In the genomic region with DNA sequence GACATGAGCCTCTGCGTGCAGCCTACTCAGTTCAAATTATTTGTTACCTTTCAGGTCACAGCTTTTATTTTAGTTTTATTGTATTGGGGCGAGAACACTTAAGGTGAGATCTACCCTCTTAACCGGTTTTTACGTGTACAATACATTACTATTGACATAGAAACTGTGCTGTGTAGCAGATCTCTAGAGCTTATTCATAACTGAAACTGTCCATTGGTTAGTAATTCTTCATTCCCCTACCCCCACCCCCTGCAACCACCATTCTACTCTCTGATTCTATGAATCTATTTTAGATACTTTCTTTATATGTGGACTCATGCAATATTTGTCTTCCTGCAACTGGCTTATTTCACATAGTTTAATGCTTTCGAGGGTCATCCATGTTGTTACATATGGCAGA, we compare ENCODE assay signal across 5 cellular contexts.
"Had no signal": no experiment of that assay in that cellular context is flagged by ENCODE, and none has a peak within 500 bp of the region (broad histone marks: within the 10 kb centered on the region; RNA-seq: fewer than 3 reads in every experiment).

No MANE protein-coding gene starts in this region.

- H3K27ac Mint-ChIP-seq: GM23338, H9 had no signal

- H2AFZ ChIP-seq: GM23338 had no signal

- H3K9me3 Mint-ChIP-seq: GM23338, H9 had no signal

- H3K4me3 ChIP-seq: GM23338, K562 had no signal

- H3K4me2 ChIP-seq: GM23338 had no signal

- ATAC-seq: GM23338, K562 had no signal

- DNase-seq: H9, HCEC 1CT, IMR-90 had no signal
